ENCODE assay signal across 1 cellular context in genomic region chr15:75650908-75651809, GRCh38.
TF ChIP-seq lines count a peak whose summit lies in the region.

No MANE protein-coding gene starts in this region.

TF ChIP-seq in HEK293, 187 proteins besides CTCF, POLR2A, EP300 and RAD21:
- TF ChIP-seq, protein P1, sequence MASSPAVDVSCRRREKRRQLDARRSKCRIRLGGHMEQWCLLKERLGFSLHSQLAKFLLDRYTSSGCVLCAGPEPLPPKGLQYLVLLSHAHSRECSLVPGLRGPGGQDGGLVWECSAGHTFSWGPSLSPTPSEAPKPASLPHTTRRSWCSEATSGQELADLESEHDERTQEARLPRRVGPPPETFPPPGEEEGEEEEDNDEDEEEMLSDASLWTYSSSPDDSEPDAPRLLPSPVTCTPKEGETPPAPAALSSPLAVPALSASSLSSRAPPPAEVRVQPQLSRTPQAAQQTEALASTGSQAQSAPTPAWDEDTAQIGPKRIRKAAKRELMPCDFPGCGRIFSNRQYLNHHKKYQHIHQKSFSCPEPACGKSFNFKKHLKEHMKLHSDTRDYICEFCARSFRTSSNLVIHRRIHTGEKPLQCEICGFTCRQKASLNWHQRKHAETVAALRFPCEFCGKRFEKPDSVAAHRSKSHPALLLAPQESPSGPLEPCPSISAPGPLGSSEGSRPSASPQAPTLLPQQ (tag by site-specific recombination; IDR thresholded peaks at IDR 0.05): no peak
- TF ChIP-seq BCL11B (tag by site-specific recombination; IDR thresholded peaks at IDR 0.05; ENCODE audit: low read depth) (peak; percentile 47; the same call in 1 of the 2 replicates), ZNF175 (tag by site-specific recombination; IDR thresholded peaks at IDR 0.05) (no peak), ZIC2 (tag by site-specific recombination; IDR thresholded peaks at IDR 0.05) (peak; percentile 81), ZNF311 (tag by site-specific recombination; IDR thresholded peaks at IDR 0.05; ENCODE audit: borderline replicate concordance) (no peak), SP2 (tag by site-specific recombination; IDR thresholded peaks at IDR 0.05) (peak; percentile 9; the same call in 1 of the 2 replicates), ZNF600 (tag by site-specific recombination; IDR thresholded peaks at IDR 0.05) (no peak; the same call in 1 of the 2 replicates), ZFHX2 (tag by site-specific recombination; conservative IDR thresholded peaks at IDR 0.05) (no peak), ZNF335 (tag by site-specific recombination; conservative IDR thresholded peaks at IDR 0.05) (peak; percentile 99)
- TF ChIP-seq, protein P2, sequence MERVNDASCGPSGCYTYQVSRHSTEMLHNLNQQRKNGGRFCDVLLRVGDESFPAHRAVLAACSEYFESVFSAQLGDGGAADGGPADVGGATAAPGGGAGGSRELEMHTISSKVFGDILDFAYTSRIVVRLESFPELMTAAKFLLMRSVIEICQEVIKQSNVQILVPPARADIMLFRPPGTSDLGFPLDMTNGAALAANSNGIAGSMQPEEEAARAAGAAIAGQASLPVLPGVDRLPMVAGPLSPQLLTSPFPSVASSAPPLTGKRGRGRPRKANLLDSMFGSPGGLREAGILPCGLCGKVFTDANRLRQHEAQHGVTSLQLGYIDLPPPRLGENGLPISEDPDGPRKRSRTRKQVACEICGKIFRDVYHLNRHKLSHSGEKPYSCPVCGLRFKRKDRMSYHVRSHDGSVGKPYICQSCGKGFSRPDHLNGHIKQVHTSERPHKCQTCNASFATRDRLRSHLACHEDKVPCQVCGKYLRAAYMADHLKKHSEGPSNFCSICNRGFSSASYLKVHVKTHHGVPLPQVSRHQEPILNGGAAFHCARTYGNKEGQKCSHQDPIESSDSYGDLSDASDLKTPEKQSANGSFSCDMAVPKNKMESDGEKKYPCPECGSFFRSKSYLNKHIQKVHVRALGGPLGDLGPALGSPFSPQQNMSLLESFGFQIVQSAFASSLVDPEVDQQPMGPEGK (tag by site-specific recombination; IDR thresholded peaks at IDR 0.05): 0 out of 2 replicates have a peak, but pooled peaks have one; percentile 30
- TF ChIP-seq, protein P3, sequence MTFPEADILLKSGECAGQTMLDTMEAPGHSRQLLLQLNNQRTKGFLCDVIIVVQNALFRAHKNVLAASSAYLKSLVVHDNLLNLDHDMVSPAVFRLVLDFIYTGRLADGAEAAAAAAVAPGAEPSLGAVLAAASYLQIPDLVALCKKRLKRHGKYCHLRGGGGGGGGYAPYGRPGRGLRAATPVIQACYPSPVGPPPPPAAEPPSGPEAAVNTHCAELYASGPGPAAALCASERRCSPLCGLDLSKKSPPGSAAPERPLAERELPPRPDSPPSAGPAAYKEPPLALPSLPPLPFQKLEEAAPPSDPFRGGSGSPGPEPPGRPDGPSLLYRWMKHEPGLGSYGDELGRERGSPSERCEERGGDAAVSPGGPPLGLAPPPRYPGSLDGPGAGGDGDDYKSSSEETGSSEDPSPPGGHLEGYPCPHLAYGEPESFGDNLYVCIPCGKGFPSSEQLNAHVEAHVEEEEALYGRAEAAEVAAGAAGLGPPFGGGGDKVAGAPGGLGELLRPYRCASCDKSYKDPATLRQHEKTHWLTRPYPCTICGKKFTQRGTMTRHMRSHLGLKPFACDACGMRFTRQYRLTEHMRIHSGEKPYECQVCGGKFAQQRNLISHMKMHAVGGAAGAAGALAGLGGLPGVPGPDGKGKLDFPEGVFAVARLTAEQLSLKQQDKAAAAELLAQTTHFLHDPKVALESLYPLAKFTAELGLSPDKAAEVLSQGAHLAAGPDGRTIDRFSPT (tag by site-specific recombination; IDR thresholded peaks at IDR 0.05): peak; percentile 70; the same call in 1 of the 2 replicates
- TF ChIP-seq, protein P4, sequence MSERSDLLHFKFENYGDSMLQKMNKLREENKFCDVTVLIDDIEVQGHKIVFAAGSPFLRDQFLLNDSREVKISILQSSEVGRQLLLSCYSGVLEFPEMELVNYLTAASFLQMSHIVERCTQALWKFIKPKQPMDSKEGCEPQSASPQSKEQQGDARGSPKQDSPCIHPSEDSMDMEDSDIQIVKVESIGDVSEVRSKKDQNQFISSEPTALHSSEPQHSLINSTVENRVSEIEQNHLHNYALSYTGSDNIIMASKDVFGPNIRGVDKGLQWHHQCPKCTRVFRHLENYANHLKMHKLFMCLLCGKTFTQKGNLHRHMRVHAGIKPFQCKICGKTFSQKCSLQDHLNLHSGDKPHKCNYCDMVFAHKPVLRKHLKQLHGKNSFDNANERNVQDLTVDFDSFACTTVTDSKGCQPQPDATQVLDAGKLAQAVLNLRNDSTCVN (tag by site-specific recombination; optimal IDR thresholded peaks at IDR 0.05): peak; percentile 22
TF ChIP-seq in HEK293: peak in this region for 7.
